Comparison of ENCODE assay signal across 10 cellular contexts in genomic region chr10:79438021-79438698, GRCh38. TPM values are rescaled to one million over a fixed set of nuclear protein-coding genes. Genes with fewer than 3 reads are reported as not detected.
DNase-seq lines count a peak whose midpoint lies in the region; ATAC-seq and TF ChIP-seq lines count a peak whose summit lies in the region.
"Had no signal": no experiment of that assay in that cellular context is flagged by ENCODE, and none has a peak within 500 bp of the region (broad histone marks: within the 10 kb centered on the region; RNA-seq: fewer than 3 reads in every experiment).

No MANE protein-coding gene starts in this region.

- no peak for ATAC-seq in HG03520 (IDR thresholded peaks at IDR 0.05; ENCODE audit: unreplicated experiment)

- H3K27me3 Mint-ChIP-seq in type B pancreatic cell: no peaks in the 10 kb centered on the region

- H3K27ac ChIP-seq in coronary artery (peak overlapping the region in 1 of 2 donors; percentile 93), muscle layer of duodenum (ENCODE audit: low read length) (peak overlapping the region; percentile 88)

- no peaks in the 10 kb centered on the region for H3K36me3 Mint-ChIP-seq in type B pancreatic cell

- H3K27ac Mint-ChIP-seq in type B pancreatic cell: peak overlapping the region; percentile 48
- H3K27ac Mint-ChIP-seq: activated T-helper 2 cell treated with anti-CD3 and anti-CD28 coated beads, Interferon-gamma antibody, Interleukin-2, Interleukin-4, amounts not matched to agents 10 μg/mL and 5 μg/mL and 100 μg/mL, durations not matched to agents 14 hours and 24 hours and 36 hours; T-helper 1 cell treated with Interleukin-12 subunit alpha and Interleukin-12 subunit beta and Interleukin-4 antibody, amounts not matched to agents 30 μg/mL and 1 μg/mL, for 36 hours had no signal

- H3K9me3 ChIP-seq in muscle layer of duodenum (ENCODE audit: control insufficient read depth in 1 of 2, low read length in 2 of 2): no peaks in the 10 kb centered on the region

- H3K4me3 ChIP-seq in coronary artery (peak overlapping the region; percentile 17), muscle layer of duodenum (ENCODE audit: low read depth in 1 of 2, low read length in 2 of 2) (peak overlapping the region in 1 of 2 donors; percentile 20)

- no peak overlapping the region for H3K4me3 Mint-ChIP-seq in type B pancreatic cell
- H3K4me3 Mint-ChIP-seq: T-helper 1 cell treated with Interleukin-12 subunit alpha and Interleukin-12 subunit beta and Interleukin-4 antibody, amounts not matched to agents 30 μg/mL and 1 μg/mL, for 36 hours had no signal

- H3K9me3 Mint-ChIP-seq in type B pancreatic cell: no peaks in the 10 kb centered on the region
- H3K9me3 Mint-ChIP-seq: activated T-helper 2 cell treated with anti-CD3 and anti-CD28 coated beads, Interferon-gamma antibody, Interleukin-2, Interleukin-4, amounts not matched to agents 10 μg/mL and 5 μg/mL and 100 μg/mL, durations not matched to agents 14 hours and 24 hours and 36 hours; T-helper 1 cell treated with Interleukin-12 subunit alpha and Interleukin-12 subunit beta and Interleukin-4 antibody, amounts not matched to agents 30 μg/mL and 1 μg/mL, for 36 hours had no signal

- H3K27me3 ChIP-seq in muscle layer of duodenum (ENCODE audit: low read depth, low read length): no peaks in the 10 kb centered on the region

- peaks cover 58 to 96% of the 10 kb centered on the region in 2 donors for H3K4me1 ChIP-seq in muscle layer of duodenum (ENCODE audit: control insufficient read depth in 1 of 2, insufficient read depth in 2 of 2, low read length in 2 of 2)

- peaks cover 0 to 17% of the 10 kb centered on the region in 2 donors for H3K36me3 ChIP-seq in muscle layer of duodenum (ENCODE audit: control insufficient read depth in 1 of 2, insufficient read depth in 2 of 2, low read length in 2 of 2)

- peaks cover 48% of the 10 kb centered on the region for H3K4me1 Mint-ChIP-seq in type B pancreatic cell (ENCODE audit: unreplicated experiment)

- TF ChIP-seq CTCF in coronary artery (IDR thresholded peaks at IDR 0.05) (no peak), type B pancreatic cell (conservative IDR thresholded peaks at IDR 0.05) (no peak)

- DNase-seq in activated effector memory CD4-positive, alpha-beta T cell treated with anti-CD3 and anti-CD28 coated beads, Interleukin-2, amount 50 U/mL, for 16 hours: peak; percentile 34
- no peak for DNase-seq in activated effector memory CD4-positive, alpha-beta T cell treated with Interleukin-2 at 50 U/mL for 16 hours
- DNase-seq in coronary artery (ENCODE audit: low spot score): peak; percentile 67
- no peak for DNase-seq in type B pancreatic cell (ENCODE audit: extremely low spot score, unreplicated experiment)
- DNase-seq in stimulated activated CD8-positive, alpha-beta memory T cell treated with anti-CD3 and anti-CD28 coated beads, Interleukin-4, amount 100 ng/mL, for 48 hours: no peak
- DNase-seq in activated CD4-positive, alpha-beta T cell treated with anti-CD3 and anti-CD28 coated beads, Interleukin-2, amount 50 U/mL, for 4 hours: no peak

RNA-seq across cellular contexts. Expression of gene ZCCHC24, which starts 7.3 kb away (rescaled TPM):
- total RNA-seq in type B pancreatic cell (ENCODE audit: low replicate concordance): 2.7 and 29.1 TPM in 2 replicates

Comparison
In these comparisons a context has a peak if more than half of its experiments do, and no peak if none do; other contexts are left out.
1. DNase-seq: peak in activated effector memory CD4-positive, alpha-beta T cell treated with anti-CD3 and anti-CD28 coated beads, Interleukin-2, amount 50 U/mL, for 16 hours (single experiment) and coronary artery (single experiment); none in activated effector memory CD4-positive, alpha-beta T cell treated with Interleukin-2 at 50 U/mL for 16 hours (single experiment), type B pancreatic cell (single experiment), stimulated activated CD8-positive, alpha-beta memory T cell treated with anti-CD3 and anti-CD28 coated beads, Interleukin-4, amount 100 ng/mL, for 48 hours (single experiment) and activated CD4-positive, alpha-beta T cell treated with anti-CD3 and anti-CD28 coated beads, Interleukin-2, amount 50 U/mL, for 4 hours (0 of 2).